In genomic region chr9:134922066-134922931, GRCh38 we compare ENCODE assay signal across 17 cellular contexts. TPM values are rescaled to one million over a fixed set of nuclear protein-coding genes. Genes with fewer than 3 reads are reported as not detected.
DNase-seq lines count a peak whose midpoint lies in the region; ATAC-seq and TF ChIP-seq lines count a peak whose summit lies in the region.
"Had no signal": no experiment of that assay in that cellular context is flagged by ENCODE, and none has a peak within 500 bp of the region (broad histone marks: within the 10 kb centered on the region; RNA-seq: fewer than 3 reads in every experiment).

No MANE protein-coding gene starts in this region.

- ATAC-seq in IMR-90 (ENCODE audit: low read depth), result peak; percentile 59
- peak; percentile 81 for ATAC-seq in left lung
- no peak for ATAC-seq in gastrocnemius medialis
- no peak for ATAC-seq in foreskin keratinocyte
- no peak for ATAC-seq in GM19351 (IDR thresholded peaks at IDR 0.05; ENCODE audit: unreplicated experiment)

- DNase-seq in IMR-90, result no peak
- DNase-seq in WERI-Rb-1, result no peak
- peak; percentile 80 to 87 for DNase-seq in left lung
- peak; percentile 25 to 49 for DNase-seq in gastrocnemius medialis
- no peak for DNase-seq in foreskin keratinocyte
- no peak for DNase-seq in esophagus squamous epithelium (lab: John Stamatoyannopoulos, UW)
- DNase-seq in OCI-M1 (lab: John Stamatoyannopoulos, UW), result no peak
- DNase-seq: activated CD4-positive, alpha-beta T cell treated with anti-CD3 and anti-CD28 coated beads, Interleukin-2, amount 10 ng/mL, durations not matched to agents 7 days and 5 days; activated T-cell treated with anti-CD3 and anti-CD28 coated beads, Interleukin-2, amount 50 U/mL, for 48 hours; colonic mucosa; DMS79; HFFc6; NCI-H1092 treated with DMSO at 0.1 percent for 48 hours; T-helper 1 cell; transverse colon had no signal

- 67% methylated on average over 6 of the region's 14 CpGs; no CpG with 5 or more reads in 1 of the 2 experiments for WGBS in IMR-90 (ENCODE audit: extremely low coverage in 2 of 2, insufficient read length in 1 of 2), 2 experiments
- 60 to 64% methylated on average over 13 to 14 of the region's 14 CpGs for WGBS in esophagus squamous epithelium, 2 donors

- TF ChIP-seq POLR2A in IMR-90 (IDR thresholded peaks at IDR 0.05; ENCODE audit: low read depth, low read length) (no peak), gastrocnemius medialis (IDR thresholded peaks at IDR 0.05) (no peak), esophagus squamous epithelium (IDR thresholded peaks at IDR 0.05) (no peak)

- H2BK120ac ChIP-seq in IMR-90 (ENCODE audit: low read depth, low read length), result no peak overlapping the region

- H3K18ac ChIP-seq in IMR-90 (ENCODE audit: low read depth, low read length), result no peak overlapping the region

- in situ Hi-C loops in IMR-90 (cut with MboI; ENCODE audit: low sequenced_read_pairs) (no loop called here), gastrocnemius medialis (cut with MboI; ENCODE audit: low sequenced_read_pairs in 4 of 4) (no loop called here)

- no peak overlapping the region for H3K9ac ChIP-seq in IMR-90 (ENCODE audit: low read depth, low read length)

- no TSS peak for BruUV-seq in IMR-90 (replicated peaks; lab: Mats Ljungman, UMichigan)

- H3K27ac ChIP-seq in IMR-90 (ENCODE audit: insufficient read depth, low read length) (no peak overlapping the region), WERI-Rb-1 (peak overlapping the region; percentile 72), left lung (peak overlapping the region in 1 of 2 donors; percentile 86), gastrocnemius medialis (no peak overlapping the region), foreskin keratinocyte (no peak overlapping the region), esophagus squamous epithelium (no peak overlapping the region)
- H3K27ac ChIP-seq: colonic mucosa, esophagus muscularis mucosa, transverse colon had no signal

- no peaks in the 10 kb centered on the region for H4K20me1 ChIP-seq in IMR-90 (ENCODE audit: insufficient read depth, low read length)

- H3K4me2 ChIP-seq in IMR-90 (ENCODE audit: low read depth, low read length), result no peak overlapping the region

- H4K8ac ChIP-seq in IMR-90 (ENCODE audit: low read depth in 2 of 2, low read length in 2 of 2), result no peak overlapping the region

- H3K9me1 ChIP-seq in IMR-90 (ENCODE audit: insufficient read depth, low read length), result no peaks in the 10 kb centered on the region

- no peak for TF ChIP-seq RAD21 in IMR-90 (IDR thresholded peaks at IDR 0.05; ENCODE audit: low read length)

- no peak overlapping the region for H2AK9ac ChIP-seq in IMR-90 (replicated peaks; ENCODE audit: low read depth, low read length, poor library complexity)

- H3K4me1 ChIP-seq in IMR-90 (ENCODE audit: control insufficient read depth, insufficient read depth, low read length), result peaks cover 2% of the 10 kb centered on the region; the same call in 1 of the 2 replicates
- peaks cover 0 to 83% of the 10 kb centered on the region in 2 donors for H3K4me1 ChIP-seq in left lung
- H3K4me1 ChIP-seq in gastrocnemius medialis, result no peaks in the 10 kb centered on the region
- no peaks in the 10 kb centered on the region for H3K4me1 ChIP-seq in foreskin keratinocyte
- H3K4me1 ChIP-seq in esophagus squamous epithelium, result no peaks in the 10 kb centered on the region
- H3K4me1 ChIP-seq: colonic mucosa, esophagus muscularis mucosa, transverse colon had no signal

- no peak overlapping the region for H2BK20ac ChIP-seq in IMR-90 (ENCODE audit: low read depth, low read length)

- dilution Hi-C loops in IMR-90 (cut with HindIII; ENCODE audit: low sequenced_read_pairs, unreplicated experiment), result no loop called here

- H4K91ac ChIP-seq in IMR-90 (ENCODE audit: insufficient read depth, low read depth, low read length), result no peak overlapping the region

- TF ChIP-seq CTCF in IMR-90 (conservative IDR thresholded peaks at IDR 0.05; ENCODE audit: low read depth, low read length), result no peak
- no peak for TF ChIP-seq CTCF in WERI-Rb-1 (IDR thresholded peaks at IDR 0.05; ENCODE audit: low read depth, low read length)
- TF ChIP-seq CTCF in left lung (IDR thresholded peaks at IDR 0.05), result no peak
- no peak for TF ChIP-seq CTCF in gastrocnemius medialis (IDR thresholded peaks at IDR 0.05 in 4 of 5, conservative IDR thresholded peaks at IDR 0.05 in 1 of 5)
- no peak for TF ChIP-seq CTCF in foreskin keratinocyte (conservative IDR thresholded peaks at IDR 0.05)
- TF ChIP-seq CTCF in esophagus squamous epithelium (IDR thresholded peaks at IDR 0.05), result no peak

- no peak overlapping the region for H3K56ac ChIP-seq in IMR-90 (ENCODE audit: extremely low read depth, insufficient read depth, low read length)

- no peak overlapping the region for H3K23ac ChIP-seq in IMR-90 (ENCODE audit: low read depth, low read length)

- H3K14ac ChIP-seq in IMR-90 (replicated peaks; ENCODE audit: low read depth, low read length), result no peak overlapping the region

- H3K27me3 ChIP-seq in IMR-90 (ENCODE audit: control insufficient read depth, insufficient read depth, low read length), result peaks cover 3% of the 10 kb centered on the region; the same call in 1 of the 2 replicates
- H3K27me3 ChIP-seq in WERI-Rb-1 (ENCODE audit: insufficient read depth, low read depth, severe bottlenecking), result no peaks in the 10 kb centered on the region
- peaks cover 0 to 5% of the 10 kb centered on the region in 2 donors for H3K27me3 ChIP-seq in left lung
- peaks cover 0 to 6% (median 0%) of the 10 kb centered on the region in 3 donors for H3K27me3 ChIP-seq in gastrocnemius medialis
- H3K27me3 ChIP-seq in foreskin keratinocyte, result no peaks in the 10 kb centered on the region
- peaks cover 0 to 31% (median 0%) of the 10 kb centered on the region in 4 donors for H3K27me3 ChIP-seq in esophagus squamous epithelium
- H3K27me3 ChIP-seq: colonic mucosa had no signal

- CTCF ChIA-PET in IMR-90 (lab: Yijun Ruan, JAX), result no interaction called here

- no peak overlapping the region for H2BK5ac ChIP-seq in IMR-90 (ENCODE audit: low read depth, low read length, poor library complexity, severe bottlenecking)

- H3K4me3 ChIP-seq in IMR-90 (ENCODE audit: insufficient read depth, low read depth, low read length), result no peak overlapping the region
- no peak overlapping the region for H3K4me3 ChIP-seq in WERI-Rb-1 (ENCODE audit: low read depth, low read length)
- H3K4me3 ChIP-seq in left lung, result no peak overlapping the region
- H3K4me3 ChIP-seq in gastrocnemius medialis, result no peak overlapping the region
- no peak overlapping the region for H3K4me3 ChIP-seq in esophagus squamous epithelium
- H3K4me3 ChIP-seq: colonic mucosa, esophagus muscularis mucosa, transverse colon had no signal

- POLR2A ChIA-PET in IMR-90 (lab: Charles Lee; ENCODE audit: unreplicated experiment), result no interaction called here

- intact Hi-C loops in IMR-90 (cut with micrococcal nuclease) (no loop called here), left lung (cut with DNase I) (no loop called here), gastrocnemius medialis (cut with DNase I; ENCODE audit: low total_unique reads) (no loop called here), esophagus squamous epithelium (cut with DNase I) (no loop called here)

- peaks cover 3% of the 10 kb centered on the region; the same call in 1 of the 2 replicates for H3K9me3 ChIP-seq in IMR-90 (ENCODE audit: control insufficient read depth, insufficient read depth, low read length)
- peaks cover 11% of the 10 kb centered on the region for H3K9me3 ChIP-seq in WERI-Rb-1 (ENCODE audit: severe bottlenecking)
- peaks cover 0 to 7% of the 10 kb centered on the region in 2 donors for H3K9me3 ChIP-seq in left lung
- H3K9me3 ChIP-seq in gastrocnemius medialis, result no peaks in the 10 kb centered on the region
- peaks cover 0 to 10% (median 0%) of the 10 kb centered on the region in 3 donors for H3K9me3 ChIP-seq in esophagus squamous epithelium
- H3K9me3 ChIP-seq: colonic mucosa, transverse colon had no signal

- no peaks in the 10 kb centered on the region for H3K79me1 ChIP-seq in IMR-90 (ENCODE audit: low read depth in 1 of 2, low read length in 2 of 2)

- H2AFZ ChIP-seq in IMR-90 (replicated peaks; ENCODE audit: low read length, poor library complexity), result no peak overlapping the region

- H4K5ac ChIP-seq in IMR-90 (ENCODE audit: low read depth, low read length), result no peak overlapping the region

- no peak overlapping the region for H2BK15ac ChIP-seq in IMR-90 (ENCODE audit: low read depth, low read length)

- no peaks in the 10 kb centered on the region for H3K36me3 ChIP-seq in IMR-90 (ENCODE audit: control insufficient read depth, insufficient read depth, low read length)
- no peaks in the 10 kb centered on the region for H3K36me3 ChIP-seq in WERI-Rb-1
- H3K36me3 ChIP-seq in left lung, result no peaks in the 10 kb centered on the region
- no peaks in the 10 kb centered on the region for H3K36me3 ChIP-seq in gastrocnemius medialis
- no peaks in the 10 kb centered on the region for H3K36me3 ChIP-seq in esophagus squamous epithelium
- H3K36me3 ChIP-seq: colonic mucosa, esophagus muscularis mucosa, transverse colon had no signal

- no peak overlapping the region for H2AK5ac ChIP-seq in IMR-90 (ENCODE audit: low read depth, low read length)

- no peak overlapping the region for H3K4ac ChIP-seq in IMR-90 (ENCODE audit: low read depth, low read length)

TF ChIP-seq in IMR-90, 13 proteins besides CTCF, POLR2A, EP300 and RAD21:
- TF ChIP-seq FOS (IDR thresholded peaks at IDR 0.05; ENCODE audit: low read depth, low read length) (no peak), CHD1 (IDR thresholded peaks at IDR 0.05; ENCODE audit: low read depth, low read length) (no peak), RFX5 (IDR thresholded peaks at IDR 0.05; ENCODE audit: low read depth, low read length) (no peak), SMC3 (IDR thresholded peaks at IDR 0.05; ENCODE audit: low read depth, low read length) (no peak)

RNA-seq across cellular contexts. Expression of gene FCN1, which starts 4.6 kb away (rescaled TPM):
- total RNA-seq in IMR-90 (2012; rRNA removed) (not detected in 2 replicates), left lung (10 to 100 TPM; 28.4 to 72.1 TPM), gastrocnemius medialis (1 to 10 TPM in 2 of 4 donors, under 1 TPM in 2; 0.46 to 3.4 (median 1.6) TPM), foreskin keratinocyte (not detected in 2 replicates), esophagus squamous epithelium (1 to 10 TPM in 1 of 4 donors, under 1 TPM in 2, not detected in 1; 0.22 to 5.7 (median 0.76) TPM)
- polyA plus RNA-seq in IMR-90 (2012; rRNA removed) (not detected in 2 replicates), foreskin keratinocyte (not detected in 2 replicates)
- not detected in 2 replicates for polyA plus RNA-seq in IMR-90 (2012; cell fraction: cytosol; rRNA removed)
- not detected in 2 replicates for polyA plus RNA-seq in IMR-90 (2012; cell fraction: nucleus; rRNA removed; ENCODE audit: low replicate concordance)
- total RNA-seq: activated CD4-positive, alpha-beta T cell treated with anti-CD3 and anti-CD28 coated beads, Interleukin-2, amount 10 ng/mL, durations not matched to agents 7 days and 5 days; HFFc6 had no signal

RNA-seq across cellular contexts. Expression of gene FCN2, which starts 41.7 kb away (rescaled TPM):
- not detected in 2 replicates for total RNA-seq in IMR-90 (2012; rRNA removed)
- polyA plus RNA-seq in IMR-90 (2012; rRNA removed), result not detected in 2 replicates
- polyA plus RNA-seq in IMR-90 (2012; cell fraction: cytosol; rRNA removed), result not detected in 2 replicates
- polyA plus RNA-seq in IMR-90 (2012; cell fraction: nucleus; rRNA removed; ENCODE audit: low replicate concordance), result not detected in 2 replicates
- total RNA-seq in left lung, result not detected
- not detected for total RNA-seq in gastrocnemius medialis
- not detected in 2 replicates for total RNA-seq in foreskin keratinocyte
- polyA plus RNA-seq in foreskin keratinocyte, result not detected in 2 replicates
- not detected for total RNA-seq in esophagus squamous epithelium
- total RNA-seq: activated CD4-positive, alpha-beta T cell treated with anti-CD3 and anti-CD28 coated beads, Interleukin-2, amount 10 ng/mL, durations not matched to agents 7 days and 5 days; colonic mucosa; esophagus muscularis mucosa; HFFc6; transverse colon had no signal

Comparison
In these comparisons a context has a peak if more than half of its experiments do, and no peak if none do; other contexts are left out.
1. ATAC-seq: peak in IMR-90 (single experiment) and left lung (single experiment); none in gastrocnemius medialis (0 of 2), foreskin keratinocyte (single experiment) and GM19351 (single experiment).
2. DNase-seq: peak in left lung (2 of 2) and gastrocnemius medialis (2 of 2); none in IMR-90 (single experiment), WERI-Rb-1 (single experiment), foreskin keratinocyte (0 of 2), esophagus squamous epithelium (single experiment) and OCI-M1 (single experiment).
3. RNA of gene FCN1, which starts 4.6 kb away (total RNA-seq): 28.4 to 72.1 TPM in left lung; 0.46 to 3.4 TPM in gastrocnemius medialis, 0.22 to 5.7 TPM in esophagus squamous epithelium, not detected in IMR-90 and not detected in foreskin keratinocyte; every median in the first group is over 4 times any median in the second.